In genomic region chr2:25076749-25077148, GRCh38 we compare ENCODE assay signal across 17 cellular contexts. TPM values are rescaled to one million over a fixed set of nuclear protein-coding genes. Genes with fewer than 3 reads are reported as not detected.
DNase-seq lines count a peak whose midpoint lies in the region; ATAC-seq and TF ChIP-seq lines count a peak whose summit lies in the region.
"Had no signal": no experiment of that assay in that cellular context is flagged by ENCODE, and none has a peak within 500 bp of the region (broad histone marks: within the 10 kb centered on the region; RNA-seq: fewer than 3 reads in every experiment).

No MANE protein-coding gene starts in this region.

- 69 to 89% methylated on average over 5 of the region's 5 CpGs for WGBS in sigmoid colon, 2 donors
- WGBS in smooth muscle cell (ENCODE audit: low lambda C conversion rate) = 42% methylated on average over 5 of the region's 5 CpGs

- intact Hi-C loops in sigmoid colon (cut with DNase I) = no loop called here

- no peak for TF ChIP-seq POLR2A in sigmoid colon (IDR thresholded peaks at IDR 0.05)

- H3K4me3 Mint-ChIP-seq in WTC11 = no peak overlapping the region
- H3K4me3 Mint-ChIP-seq in glutamatergic neuron (ENCODE audit: unreplicated experiment) = no peak overlapping the region
- H3K4me3 Mint-ChIP-seq: activated T-helper 1 cell treated with anti-CD3 and anti-CD28 coated beads, Interleukin-12 subunit alpha, Interleukin-12 subunit beta, Interleukin-2, Interleukin-4 antibody, amounts not matched to agents 30 ng/mL and 10 ng/mL and 1 ng/mL, durations not matched to agents 14 hours and 24 hours and 36 hours; CD8-positive, alpha-beta memory T cell; neural crest cell; stimulated activated naive CD8-positive, alpha-beta T cell treated with anti-CD3 and anti-CD28 coated beads, Interleukin-15, amount 100 ng/mL, for 72 hours had no signal

- H3K9me3 Mint-ChIP-seq in WTC11 (peaks cover 6% of the 10 kb centered on the region; the same call in 1 of the 2 replicates), glutamatergic neuron (ENCODE audit: unreplicated experiment) (peaks cover 2% of the 10 kb centered on the region)
- H3K9me3 Mint-ChIP-seq: activated T-helper 1 cell treated with anti-CD3 and anti-CD28 coated beads, Interleukin-12 subunit alpha, Interleukin-12 subunit beta, Interleukin-2, Interleukin-4 antibody, amounts not matched to agents 30 ng/mL and 10 ng/mL and 1 ng/mL, durations not matched to agents 14 hours and 24 hours and 36 hours; CD8-positive, alpha-beta memory T cell; neural crest cell; stimulated activated naive CD8-positive, alpha-beta T cell treated with anti-CD3 and anti-CD28 coated beads, Interleukin-15, amount 100 ng/mL, for 72 hours had no signal

- POLR2A ChIA-PET in WTC11 (lab: Charles Lee) = no interaction called here

- CTCF ChIA-PET in WTC11 (lab: Charles Lee) = interaction anchor here (0.6 to 1.5 kb wide), 3 partner anchors 35 to 685 kb away, joined by 3 to 4 read pairs (median 3); partner anchors contain the start of gene EFR3B

- H3K79me2 ChIP-seq in Karpas-422 (ENCODE audit: low read length) (no peaks in the 10 kb centered on the region), smooth muscle cell (ENCODE audit: low read depth) (no peaks in the 10 kb centered on the region)

- H3K9me3 ChIP-seq in Karpas-422 (ENCODE audit: low read length) (no peaks in the 10 kb centered on the region), sigmoid colon (no peaks in the 10 kb centered on the region), smooth muscle cell (replicated peaks; ENCODE audit: low read depth) (no peaks in the 10 kb centered on the region)
- H3K9me3 ChIP-seq: esophagus squamous epithelium had no signal

- no peaks in the 10 kb centered on the region for H3K9me2 ChIP-seq in Karpas-422 (replicated peaks; ENCODE audit: insufficient read depth, low read length)

- H4K20me1 ChIP-seq in Karpas-422 (ENCODE audit: insufficient read depth, low read depth, low read length) = no peaks in the 10 kb centered on the region
- peaks cover 34% of the 10 kb centered on the region for H4K20me1 ChIP-seq in smooth muscle cell (ENCODE audit: low read depth)

- no peak for TF ChIP-seq CTCF in WTC11 (IDR thresholded peaks at IDR 0.05)
- no peak for TF ChIP-seq CTCF in sigmoid colon (IDR thresholded peaks at IDR 0.05)
- no peak for TF ChIP-seq CTCF in smooth muscle cell (IDR thresholded peaks at IDR 0.05; ENCODE audit: borderline replicate concordance, insufficient read depth, poor library complexity, severe bottlenecking)
- no peak for TF ChIP-seq CTCF in glutamatergic neuron (IDR thresholded peaks at IDR 0.05; ENCODE audit: partially characterized antibody, unreplicated experiment)

- H3K36me3 Mint-ChIP-seq in WTC11 (peaks cover 2% of the 10 kb centered on the region; the same call in 1 of the 2 replicates), glutamatergic neuron (ENCODE audit: unreplicated experiment) (no peaks in the 10 kb centered on the region)

- H3K4me1 ChIP-seq in Karpas-422 (ENCODE audit: low read length) = peaks cover 28% of the 10 kb centered on the region
- H3K4me1 ChIP-seq in sigmoid colon = peaks cover 0 to 15% (median 12%) of the 10 kb centered on the region in 4 donors
- peaks cover 5% of the 10 kb centered on the region for H3K4me1 ChIP-seq in smooth muscle cell (ENCODE audit: low read depth)

- H3K4me3 ChIP-seq in Karpas-422 (ENCODE audit: low read length) (peak overlapping the region; percentile 16; the same call in 1 of the 2 replicates), sigmoid colon (no peak overlapping the region), smooth muscle cell (no peak overlapping the region)
- H3K4me3 ChIP-seq: esophagus squamous epithelium had no signal

- H3K36me3 ChIP-seq in Karpas-422 (ENCODE audit: insufficient read depth, low read length) = no peaks in the 10 kb centered on the region
- H3K36me3 ChIP-seq in sigmoid colon = no peaks in the 10 kb centered on the region
- no peaks in the 10 kb centered on the region for H3K36me3 ChIP-seq in smooth muscle cell (ENCODE audit: low read depth)
- H3K36me3 ChIP-seq: esophagus squamous epithelium had no signal

- peak; percentile 9 for DNase-seq in NCI-H1694 treated with DMSO at 0.1 percent for 48 hours (lab: John Stamatoyannopoulos, UW)
- no peak for DNase-seq in NCI-H1694 (lab: John Stamatoyannopoulos, UW)
- peak; percentile 72 for DNase-seq in Karpas-422
- no peak for DNase-seq in WTC11 (ENCODE audit: low spot score)
- peak; percentile 7 for DNase-seq in sigmoid colon
- no peak for DNase-seq in smooth muscle cell (lab: John Stamatoyannopoulos, UW; ENCODE audit: unreplicated experiment)
- DNase-seq in glutamatergic neuron = no peak
- DNase-seq: CD8-positive, alpha-beta memory T cell; esophagus squamous epithelium; islet precursor cell; NCI-H2081 treated with DMSO at 0.1 percent for 48 hours; NK-92 treated with Interleukin-12 subunit alpha and Interleukin-12 subunit beta, amount 100 ng/mL, for 24 hours; stimulated activated naive CD8-positive, alpha-beta T cell treated with anti-CD3 and anti-CD28 coated beads, Interleukin-15, amount 100 ng/mL, for 72 hours had no signal

- H3K27ac Mint-ChIP-seq in WTC11 = 0 out of 2 replicates have a peak overlapping the region, but pooled peaks have one; percentile 6
- no peak overlapping the region for H3K27ac Mint-ChIP-seq in glutamatergic neuron (ENCODE audit: unreplicated experiment)
- H3K27ac Mint-ChIP-seq: activated T-helper 1 cell treated with anti-CD3 and anti-CD28 coated beads, Interleukin-12 subunit alpha, Interleukin-12 subunit beta, Interleukin-2, Interleukin-4 antibody, amounts not matched to agents 30 ng/mL and 10 ng/mL and 1 ng/mL, durations not matched to agents 14 hours and 24 hours and 36 hours; CD8-positive, alpha-beta memory T cell; stimulated activated naive CD8-positive, alpha-beta T cell treated with anti-CD3 and anti-CD28 coated beads, Interleukin-15, amount 100 ng/mL, for 72 hours had no signal

- H3K27me3 ChIP-seq in Karpas-422 (ENCODE audit: low read length) = no peaks in the 10 kb centered on the region
- H3K27me3 ChIP-seq in sigmoid colon = no peaks in the 10 kb centered on the region
- H3K27me3 ChIP-seq in smooth muscle cell (ENCODE audit: low read depth) = no peaks in the 10 kb centered on the region
- H3K27me3 ChIP-seq: esophagus squamous epithelium had no signal

- H3K4me1 Mint-ChIP-seq in WTC11 = peaks cover 8% of the 10 kb centered on the region
- peaks cover 9% of the 10 kb centered on the region for H3K4me1 Mint-ChIP-seq in glutamatergic neuron (ENCODE audit: low read depth, unreplicated experiment)
- H3K4me1 Mint-ChIP-seq: CD8-positive, alpha-beta memory T cell; stimulated activated naive CD8-positive, alpha-beta T cell treated with anti-CD3 and anti-CD28 coated beads, Interleukin-15, amount 100 ng/mL, for 72 hours had no signal

- H3K27me3 Mint-ChIP-seq in WTC11 (ENCODE audit: low read depth) (no peaks in the 10 kb centered on the region), glutamatergic neuron (ENCODE audit: unreplicated experiment) (peaks cover 1% of the 10 kb centered on the region)

- no peak overlapping the region for H3K27ac ChIP-seq in Karpas-422 (ENCODE audit: low read length)
- peak overlapping the region in 1 of 4 donors; percentile 7 for H3K27ac ChIP-seq in sigmoid colon
- H3K27ac ChIP-seq in smooth muscle cell (ENCODE audit: low read depth) = no peak overlapping the region
- H3K27ac ChIP-seq: esophagus squamous epithelium had no signal

- H3K4me2 ChIP-seq in Karpas-422 (ENCODE audit: low read depth, low read length, poor library complexity, severe bottlenecking) = peak overlapping the region; percentile 55
- H3K4me2 ChIP-seq in smooth muscle cell = no peak overlapping the region

- no peak overlapping the region for H2AFZ ChIP-seq in Karpas-422 (ENCODE audit: low read length)
- no peak overlapping the region for H2AFZ ChIP-seq in smooth muscle cell (ENCODE audit: low read depth)

- H3K9ac ChIP-seq in Karpas-422 (ENCODE audit: low read length) (0 out of 2 replicates have a peak overlapping the region, but pooled peaks have one; percentile 22), smooth muscle cell (ENCODE audit: low read depth) (no peak overlapping the region)

- no peak for TF ChIP-seq EP300 in sigmoid colon (IDR thresholded peaks at IDR 0.05)

- ATAC-seq in WTC11 (no peak), HG03175 (IDR thresholded peaks at IDR 0.05; ENCODE audit: unreplicated experiment) (no peak)
- ATAC-seq: stimulated activated naive CD8-positive, alpha-beta T cell treated with anti-CD3 and anti-CD28 coated beads, Interleukin-15, amount 100 ng/mL, for 72 hours had no signal

- peaks cover 7% of the 10 kb centered on the region for H3F3A ChIP-seq in smooth muscle cell (ENCODE audit: low read depth)

TF ChIP-seq in WTC11, 78 proteins besides CTCF, POLR2A, EP300 and RAD21:
- TF ChIP-seq ZNF281 (CRISPR knock-in tag; IDR thresholded peaks at IDR 0.05) = no peak
TF ChIP-seq in WTC11: peak in this region for 0.

RNA-seq across cellular contexts. Expression of gene EFR3B, which starts 34.9 kb away (rescaled TPM):
- 0.22 and 0.58 TPM in 2 replicates for total RNA-seq in Karpas-422 (2014; rRNA removed; shearing (Covaris generic); ENCODE audit: low replicate concordance)
- 8.9 to 10.1 TPM (median 9.7 TPM) in 3 replicates for total RNA-seq in WTC11 (2021)
- total RNA-seq in sigmoid colon = 1 to 10 TPM in 3 of 4 donors, under 1 TPM in 1; 0.49 to 1.9 (median 1.6) TPM
- under 1 TPM; under 0.01 to 0.50 (median 0.23) TPM for polyA plus RNA-seq in sigmoid colon
- total RNA-seq in smooth muscle cell = 4.1 and 5.2 TPM in 2 replicates
- 3.5 and 4.0 TPM in 2 replicates for polyA plus RNA-seq in smooth muscle cell
- total RNA-seq in glutamatergic neuron (ENCODE audit: unreplicated experiment) = 22.9 TPM
- total RNA-seq: bronchial epithelial cell had no signal

Comparison
In these comparisons a context has a peak if more than half of its experiments do, and no peak if none do; other contexts are left out.
1. DNase-seq: peak in NCI-H1694 treated with DMSO at 0.1 percent for 48 hours (single experiment), Karpas-422 (single experiment) and sigmoid colon (single experiment); none in NCI-H1694 (single experiment), WTC11 (single experiment), smooth muscle cell (single experiment) and glutamatergic neuron (single experiment).